Comparison of ENCODE assay signal across 1 cellular context in genomic region chr7:73647725-73648592, GRCh38.
TF ChIP-seq lines count a peak whose summit lies in the region.

No MANE protein-coding gene starts in this region.

TF ChIP-seq in HepG2, 621 proteins besides CTCF, POLR2A, EP300 and RAD21 (continued from another document):
- TF ChIP-seq SMARCE1 (IDR thresholded peaks at IDR 0.05; ENCODE audit: borderline replicate concordance) (no peak), ZNF414 (CRISPR knock-in tag; IDR thresholded peaks at IDR 0.05) (0 out of 2 replicates have a peak, but pooled peaks have one; percentile 44), ZNF207 (IDR thresholded peaks at IDR 0.05; ENCODE audit: borderline replicate concordance) (no peak), THAP9 (CRISPR knock-in tag; IDR thresholded peaks at IDR 0.05; ENCODE audit: borderline replicate concordance) (no peak), YEATS2 (CRISPR knock-in tag; IDR thresholded peaks at IDR 0.05; ENCODE audit: borderline replicate concordance) (peak; percentile 44; the same call in 1 of the 2 replicates), PAXIP1 (CRISPR knock-in tag; conservative IDR thresholded peaks at IDR 0.05) (peak; percentile 77), DRAP1 (CRISPR knock-in tag; IDR thresholded peaks at IDR 0.05) (peak; percentile 38; the same call in 1 of the 2 replicates), EED (CRISPR knock-in tag; IDR thresholded peaks at IDR 0.05) (no peak), ZNF552 (CRISPR knock-in tag; IDR thresholded peaks at IDR 0.05; ENCODE audit: borderline replicate concordance) (no peak; the same call in 1 of the 2 replicates), NR1H2 (CRISPR knock-in tag; IDR thresholded peaks at IDR 0.05; ENCODE audit: borderline replicate concordance, low read depth) (no peak), GPN1 (CRISPR knock-in tag; IDR thresholded peaks at IDR 0.05; ENCODE audit: borderline replicate concordance) (no peak), ZNF557 (CRISPR knock-in tag; IDR thresholded peaks at IDR 0.05) (no peak)
TF ChIP-seq in HepG2: peak in this region for 210.
